Comparison of ENCODE assay signal across 2 cellular contexts in genomic region chr3:194174407-194174806, GRCh38.
TF ChIP-seq lines count a peak whose summit lies in the region.

No MANE protein-coding gene starts in this region.

TF ChIP-seq in IMR-90, 13 proteins besides CTCF, POLR2A, EP300 and RAD21:
- TF ChIP-seq MXI1 (IDR thresholded peaks at IDR 0.05; ENCODE audit: borderline replicate concordance, low read depth, low read length) (no peak), MAFK (IDR thresholded peaks at IDR 0.05; ENCODE audit: low read depth, low read length) (no peak), RFX5 (IDR thresholded peaks at IDR 0.05; ENCODE audit: low read depth, low read length) (no peak), BHLHE40 (IDR thresholded peaks at IDR 0.05; ENCODE audit: low read depth, low read length) (no peak), MAZ (IDR thresholded peaks at IDR 0.05; ENCODE audit: borderline replicate concordance, low read depth, low read length) (no peak), CEBPB (IDR thresholded peaks at IDR 0.05; ENCODE audit: low read depth, low read length) (no peak), ELK1 (IDR thresholded peaks at IDR 0.05; ENCODE audit: borderline replicate concordance, low read depth, low read length) (no peak), USF2 (IDR thresholded peaks at IDR 0.05; ENCODE audit: low read depth, low read length) (no peak), CHD1 (IDR thresholded peaks at IDR 0.05; ENCODE audit: low read depth, low read length) (no peak), SMC3 (IDR thresholded peaks at IDR 0.05; ENCODE audit: low read depth, low read length) (no peak), FOS (IDR thresholded peaks at IDR 0.05; ENCODE audit: low read depth, low read length) (no peak), NFE2L2 (IDR thresholded peaks at IDR 0.05; ENCODE audit: low read depth, low read length) (no peak), RCOR1 (IDR thresholded peaks at IDR 0.05; ENCODE audit: insufficient replicate concordance, low read length) (no peak)

TF ChIP-seq in K562, 482 proteins besides CTCF, POLR2A, EP300 and RAD21:
- TF ChIP-seq, protein P1, sequence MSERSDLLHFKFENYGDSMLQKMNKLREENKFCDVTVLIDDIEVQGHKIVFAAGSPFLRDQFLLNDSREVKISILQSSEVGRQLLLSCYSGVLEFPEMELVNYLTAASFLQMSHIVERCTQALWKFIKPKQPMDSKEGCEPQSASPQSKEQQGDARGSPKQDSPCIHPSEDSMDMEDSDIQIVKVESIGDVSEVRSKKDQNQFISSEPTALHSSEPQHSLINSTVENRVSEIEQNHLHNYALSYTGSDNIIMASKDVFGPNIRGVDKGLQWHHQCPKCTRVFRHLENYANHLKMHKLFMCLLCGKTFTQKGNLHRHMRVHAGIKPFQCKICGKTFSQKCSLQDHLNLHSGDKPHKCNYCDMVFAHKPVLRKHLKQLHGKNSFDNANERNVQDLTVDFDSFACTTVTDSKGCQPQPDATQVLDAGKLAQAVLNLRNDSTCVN (CRISPR knock-in tag; IDR thresholded peaks at IDR 0.05) = no peak
- TF ChIP-seq ZNF121 (CRISPR knock-in tag; conservative IDR thresholded peaks at IDR 0.05) (0 out of 2 replicates have a peak, but pooled peaks have one; percentile 24), ZNF197 (CRISPR knock-in tag; IDR thresholded peaks at IDR 0.05; ENCODE audit: low read depth) (no peak)
- TF ChIP-seq, protein P2, sequence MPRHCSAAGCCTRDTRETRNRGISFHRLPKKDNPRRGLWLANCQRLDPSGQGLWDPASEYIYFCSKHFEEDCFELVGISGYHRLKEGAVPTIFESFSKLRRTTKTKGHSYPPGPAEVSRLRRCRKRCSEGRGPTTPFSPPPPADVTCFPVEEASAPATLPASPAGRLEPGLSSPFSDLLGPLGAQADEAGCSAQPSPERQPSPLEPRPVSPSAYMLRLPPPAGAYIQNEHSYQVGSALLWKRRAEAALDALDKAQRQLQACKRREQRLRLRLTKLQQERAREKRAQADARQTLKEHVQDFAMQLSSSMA (CRISPR knock-in tag; IDR thresholded peaks at IDR 0.05) = no peak
TF ChIP-seq in K562: peak in this region for 1.
